In genomic region chr1:40160806-40161124, GRCh38 we compare ENCODE assay signal across 7 cellular contexts. TPM values are rescaled to one million over a fixed set of nuclear protein-coding genes. Genes with fewer than 3 reads are reported as not detected.
DNase-seq lines count a peak whose midpoint lies in the region; ATAC-seq, FAIRE-seq and TF ChIP-seq lines count a peak whose summit lies in the region.

No MANE protein-coding gene starts in this region.

- no peaks in the 10 kb centered on the region for H3K9me1 ChIP-seq in K562 (ENCODE audit: control insufficient read depth, insufficient read depth, low read length)

- H3K36me3 ChIP-seq in K562 (ENCODE audit: control insufficient read depth, insufficient read depth, low read length) (peaks cover under 1% of the 10 kb centered on the region; the same call in 1 of the 3 replicates), HepG2 (replicated peaks in 1 of 2; ENCODE audit: control insufficient read depth in 1 of 2, insufficient read depth in 2 of 2, low read length in 2 of 2) (no peaks in the 10 kb centered on the region), thoracic aorta (no peaks in the 10 kb centered on the region)

- peaks cover 4 to 24% of the 10 kb centered on the region in 2 experiments for H3K4me1 ChIP-seq in K562 (replicated peaks in 1 of 2; ENCODE audit: control insufficient read depth in 2 of 2, insufficient read depth in 2 of 2, low read length in 2 of 2)
- peaks cover 36% of the 10 kb centered on the region for H3K4me1 ChIP-seq in HepG2 (ENCODE audit: insufficient read depth, low read length)
- H3K4me1 ChIP-seq in thoracic aorta (ENCODE audit: control insufficient read depth in 1 of 2, low read depth in 2 of 2) = peaks cover 20 to 43% of the 10 kb centered on the region in 2 donors

- TF ChIP-seq EP300 in K562 (IDR thresholded peaks at IDR 0.05; ENCODE audit: low read length) = no peak
- TF ChIP-seq EP300 in HepG2 (IDR thresholded peaks at IDR 0.05; ENCODE audit: low read depth in 2 of 2, low read length in 2 of 2) = no peak
- TF ChIP-seq EP300 in HepG2 (CRISPR knock-in tag; IDR thresholded peaks at IDR 0.05; ENCODE audit: borderline replicate concordance) = no peak

- TF ChIP-seq CTCF in HL-60 (IDR thresholded peaks at IDR 0.05; ENCODE audit: insufficient read depth, low read length) (no peak), K562 (IDR thresholded peaks at IDR 0.05 in 2 of 3, conservative IDR thresholded peaks at IDR 0.05 in 1 of 3; ENCODE audit: insufficient read depth in 2 of 3, low read depth in 1 of 3, low read length in 3 of 3) (no peak), HepG2 (CRISPR knock-in tag; IDR thresholded peaks at IDR 0.05) (no peak), thoracic aorta (IDR thresholded peaks at IDR 0.05) (no peak)

- no peak for FAIRE-seq in K562 (lab: Jason Lieb, UNC)
- no peak for FAIRE-seq in HepG2 (lab: Jason Lieb, UNC)
- no peak for FAIRE-seq in RCC 7860 (lab: Jason Lieb, UNC)

- peak overlapping the region; percentile 82 for H3K27ac ChIP-seq in HL-60 (replicated peaks)
- peak overlapping the region; percentile 89 for H3K27ac ChIP-seq in K562 (ENCODE audit: extremely low read depth, low read depth, low read length)
- peak overlapping the region; percentile 93 for H3K27ac ChIP-seq in HepG2 (ENCODE audit: extremely low read length, insufficient read depth, low read length)
- peak overlapping the region; percentile 89 to 95 for H3K27ac ChIP-seq in thoracic aorta

- DNase-seq in HL-60 (ENCODE audit: low read depth in 1 of 2, low spot score in 1 of 2) = no peak
- no peak for DNase-seq in K562 (ENCODE audit: extremely low read depth in 1 of 4, low spot score in 3 of 4)
- no peak for DNase-seq in HepG2 (ENCODE audit: low spot score)
- no peak for DNase-seq in thoracic aorta (ENCODE audit: low spot score)
- DNase-seq in RCC 7860 (ENCODE audit: low spot score) = no peak
- no peak for DNase-seq in NCI-H1105 treated with DMSO at 0.1 percent for 48 hours (lab: John Stamatoyannopoulos, UW)
- no peak for DNase-seq in mucosa of gallbladder (ENCODE audit: low spot score)

- H3K9ac ChIP-seq in K562 (ENCODE audit: insufficient read depth in 1 of 2, low read depth in 2 of 2, low read length in 2 of 2) (peak overlapping the region; percentile 94 to 98; a peak in 3 of 4 replicates), HepG2 (ENCODE audit: insufficient read depth, low read depth, low read length) (peak overlapping the region; percentile 96)

- peaks cover 52% of the 10 kb centered on the region for H3K79me2 ChIP-seq in K562 (ENCODE audit: control insufficient read depth, insufficient read depth, low read length)
- H3K79me2 ChIP-seq in HepG2 (ENCODE audit: insufficient read depth, low read length) = peaks cover 50% of the 10 kb centered on the region

- WGBS in K562 (ENCODE audit: insufficient coverage, low coverage, missing lambda C conversion rate) = 25% methylated on average over 7 of the region's 7 CpGs
- WGBS in HepG2 (ENCODE audit: low lambda C conversion rate) = 15% methylated on average over 7 of the region's 7 CpGs

- in situ Hi-C loops in K562 (cut with MboI) = no loop called here
- in situ Hi-C loops in HepG2 (cut with HindIII; ENCODE audit: extremely low pct_ligation_motif_present, low pct_unique_long_range_greater_than_20kb) = no loop called here

- CTCF ChIA-PET in K562 (lab: Yijun Ruan, JAX; ENCODE audit: low intra/inter-chr PET ratio) (no interaction called here), HepG2 (lab: Yijun Ruan, JAX; ENCODE audit: low intra/inter-chr PET ratio, low total read pairs) (no interaction called here)

- no peak for TF ChIP-seq POLR2A in K562 (conservative IDR thresholded peaks at IDR 0.05)
- TF ChIP-seq POLR2A in HepG2 (IDR thresholded peaks at IDR 0.05; ENCODE audit: insufficient read depth in 1 of 2, low read depth in 2 of 2, low read length in 2 of 2) = no peak

- TF ChIP-seq RAD21 in K562 (CRISPR knock-in tag; conservative IDR thresholded peaks at IDR 0.05 in 1 of 2, IDR thresholded peaks at IDR 0.05 in 1 of 2) (no peak), HepG2 (CRISPR knock-in tag; IDR thresholded peaks at IDR 0.05) (no peak)

- H4K20me1 ChIP-seq in K562 (replicated peaks; ENCODE audit: control insufficient read depth, insufficient read depth, low read length) (peaks cover 38% of the 10 kb centered on the region), HepG2 (ENCODE audit: insufficient read depth, low read length) (peaks cover 41% of the 10 kb centered on the region)

- H2AFZ ChIP-seq in K562 (ENCODE audit: low read depth, low read length) (peak overlapping the region; percentile 100), HepG2 (ENCODE audit: low read length) (peak overlapping the region; percentile 96)

- no peaks in the 10 kb centered on the region for H3K9me3 ChIP-seq in K562 (replicated peaks; ENCODE audit: control insufficient read depth, insufficient read depth, low read depth, low read length)
- H3K9me3 ChIP-seq in HepG2 (ENCODE audit: low read length) = no peaks in the 10 kb centered on the region
- no peaks in the 10 kb centered on the region for H3K9me3 ChIP-seq in thoracic aorta

- BruUV-seq in K562 (replicated peaks; lab: Mats Ljungman, UMichigan) (TSS peak; percentile 99), HepG2 (replicated peaks; lab: Mats Ljungman, UMichigan) (TSS peak; percentile 98)

- intact Hi-C loops in K562 (cut with micrococcal nuclease) (no loop called here), HepG2 (cut with micrococcal nuclease; ENCODE audit: unreplicated experiment) (loop anchor here (5.0 kb wide), 1 partner anchor 97 kb away; the partner anchor contains the start of gene ZMPSTE24)

- ATAC-seq in K562 = no peak
- ATAC-seq in HepG2 = no peak
- ATAC-seq in thoracic aorta (ENCODE audit: insufficient number of reproducible peaks, low FRiP score, low read depth) = no peak

- H3K27me3 ChIP-seq in HL-60 (ENCODE audit: insufficient read depth, poor library complexity, severe bottlenecking) (no peaks in the 10 kb centered on the region), K562 (ENCODE audit: control insufficient read depth in 2 of 2, insufficient read depth in 2 of 2, low read length in 2 of 2) (no peaks in the 10 kb centered on the region), HepG2 (ENCODE audit: control insufficient read depth in 1 of 2, insufficient read depth in 2 of 2, low read length in 2 of 2) (no peaks in the 10 kb centered on the region; a peak in 1 of 5 replicates), thoracic aorta (replicated peaks; ENCODE audit: insufficient read depth) (no peaks in the 10 kb centered on the region)

- peak overlapping the region; percentile 99 for H3K4me2 ChIP-seq in K562 (ENCODE audit: insufficient read depth, low read length)
- peak overlapping the region; percentile 90 for H3K4me2 ChIP-seq in HepG2 (ENCODE audit: low read depth, low read length)

- POLR2A ChIA-PET in K562 (lab: Yijun Ruan, JAX) = interaction anchor here (0.9 to 3.3 kb wide), 6 partner anchors 8 to 371 kb away, joined by 3 to 20 read pairs (median 8); partner anchors contain the start of gene ZNF684
- POLR2A ChIA-PET in HepG2 (lab: Yijun Ruan, JAX) = interaction anchor here (1.0 to 1.8 kb wide), 2 partner anchors 39 to 260 kb away, joined by 4 read pairs; no protein-coding TSS in a partner anchor

- peak overlapping the region; percentile 97 for H3K4me3 ChIP-seq in HL-60 (replicated peaks; ENCODE audit: insufficient read depth, low read length)
- peak overlapping the region; percentile 94 for H3K4me3 ChIP-seq in K562
- H3K4me3 ChIP-seq in HepG2 (replicated peaks in 1 of 3; ENCODE audit: insufficient read depth in 1 of 3, low read depth in 2 of 3, low read length in 3 of 3) = peak overlapping the region; percentile 79 to 98 (median 83)
- H3K4me3 ChIP-seq in thoracic aorta = peak overlapping the region; percentile 95

RNA-seq across cellular contexts. Expression of gene RLF, which starts 0.4 kb away (rescaled TPM):
- total RNA-seq in K562 (2011; cell fraction: chromatin; rRNA removed; ENCODE audit: low replicate concordance) = 25.3 and 85.9 TPM in 2 replicates
- 15.0 and 23.9 TPM in 2 replicates for total RNA-seq in K562 (2011; cell fraction: nucleolus; rRNA removed)
- 31.8 and 32.3 TPM in 2 replicates for total RNA-seq in K562 (2011; cell fraction: nucleoplasm; rRNA removed)
- total RNA-seq in K562 (2014; rRNA removed) (16.8 and 18.8 TPM in 2 replicates), K562 (2014; rRNA removed; fragmentation: Illumina TruSeq; extraction: Trizol) (35.0 and 37.5 TPM in 2 replicates), K562 (2015; rRNA removed; fragmentation: Illumina TruSeq; extraction: Trizol) (31.6 and 33.0 TPM in 2 replicates), K562 (2021) (21.2 and 22.1 TPM in 2 replicates), HepG2 (2016; rRNA removed; fragmentation: Illumina TruSeq; extraction: Trizol) (15.7 and 27.2 TPM in 2 replicates), thoracic aorta (10 to 100 TPM; 15.7 to 22.5 TPM), mucosa of gallbladder (16.5 TPM)
- polyA plus RNA-seq in K562 (2011; rRNA removed) (27.9 and 30.2 TPM in 2 replicates), K562 (2014; fragmentation: Illumina TruSeq; extraction: Trizol) (17.7 and 21.8 TPM in 2 replicates), K562 (2014; fragmentation: Nextera tagmentation; extraction: Ambion mirVana) (1 to 10 TPM; 3.6 to 5.6 TPM), K562 (2014; rRNA removed) (11.2 and 11.5 TPM in 2 replicates), HepG2 (2011; rRNA removed) (7.0 and 9.0 TPM in 2 replicates)
- 4.4 and 11.8 TPM in 2 replicates for polyA plus RNA-seq in K562 (2011; cell fraction: cytosol; rRNA removed)
- 12.8 and 23.6 TPM in 2 replicates for polyA plus RNA-seq in K562 (2011; cell fraction: nucleus; rRNA removed)
- polyA plus RNA-seq in K562 (2012) = 13.4 and 15.1 TPM in 2 replicates
- 66.1 and 103 TPM in 2 replicates for polyA minus RNA-seq in K562 (2011; rRNA and poly(A)+ RNA removed)
- polyA minus RNA-seq in K562 (2011; cell fraction: cytosol; rRNA and poly(A)+ RNA removed) = 27.9 and 28.1 TPM in 2 replicates
- polyA minus RNA-seq in K562 (2011; cell fraction: nucleus; rRNA and poly(A)+ RNA removed) = 14.7 and 38.4 TPM in 2 replicates
- 4.8 and 5.3 TPM in 2 replicates for total RNA-seq in HepG2 (2016; cell fraction: cytosol; rRNA removed; fragmentation: Illumina TruSeq; extraction: Trizol; ENCODE audit: low read depth)
- 15.7 and 25.8 TPM in 2 replicates for total RNA-seq in HepG2 (2016; cell fraction: insoluble cytoplasmic fraction; rRNA removed; fragmentation: Illumina TruSeq; extraction: Trizol)
- total RNA-seq in HepG2 (2016; cell fraction: membrane; rRNA removed; fragmentation: Illumina TruSeq; extraction: Trizol) = 5.3 and 6.4 TPM in 2 replicates
- 18.0 and 19.4 TPM in 2 replicates for total RNA-seq in HepG2 (2016; cell fraction: nucleus; rRNA removed; fragmentation: Illumina TruSeq; extraction: Trizol)
- polyA plus RNA-seq in HepG2 (2011; cell fraction: cytosol; rRNA removed) = 3.0 and 5.4 TPM in 2 replicates
- polyA plus RNA-seq in HepG2 (2011; cell fraction: nucleus; rRNA removed) = 6.5 and 6.6 TPM in 2 replicates
- 10.2 and 11.1 TPM in 2 replicates for polyA plus RNA-seq in HepG2 (2012)
- 0.23 TPM in 2 replicates for polyA plus RNA-seq in HepG2 (2016; cell fraction: cytosol; fragmentation: Illumina TruSeq; extraction: Trizol; ENCODE audit: low read depth)
- polyA plus RNA-seq in HepG2 (2016; cell fraction: insoluble cytoplasmic fraction; fragmentation: Illumina TruSeq; extraction: Trizol; ENCODE audit: low read depth) = 9.7 and 9.9 TPM in 2 replicates
- 0.85 and 0.98 TPM in 2 replicates for polyA plus RNA-seq in HepG2 (2016; cell fraction: membrane; fragmentation: Illumina TruSeq; extraction: Trizol; ENCODE audit: low read depth)
- 14.6 TPM in 2 replicates for polyA plus RNA-seq in HepG2 (2016; cell fraction: nucleus; fragmentation: Illumina TruSeq; extraction: Trizol; ENCODE audit: insufficient read depth, low read depth)
- 5.4 and 7.5 TPM in 2 replicates for polyA minus RNA-seq in HepG2 (2011; rRNA and poly(A)+ RNA removed; ENCODE audit: low replicate concordance)
- polyA minus RNA-seq in HepG2 (2011; cell fraction: cytosol; rRNA and poly(A)+ RNA removed) = 16.5 and 19.7 TPM in 2 replicates
- 32.4 and 33.8 TPM in 2 replicates for polyA minus RNA-seq in HepG2 (2011; cell fraction: nucleus; rRNA and poly(A)+ RNA removed)
